ENCODE assay signal across 1 cellular context in the genomic region with DNA sequence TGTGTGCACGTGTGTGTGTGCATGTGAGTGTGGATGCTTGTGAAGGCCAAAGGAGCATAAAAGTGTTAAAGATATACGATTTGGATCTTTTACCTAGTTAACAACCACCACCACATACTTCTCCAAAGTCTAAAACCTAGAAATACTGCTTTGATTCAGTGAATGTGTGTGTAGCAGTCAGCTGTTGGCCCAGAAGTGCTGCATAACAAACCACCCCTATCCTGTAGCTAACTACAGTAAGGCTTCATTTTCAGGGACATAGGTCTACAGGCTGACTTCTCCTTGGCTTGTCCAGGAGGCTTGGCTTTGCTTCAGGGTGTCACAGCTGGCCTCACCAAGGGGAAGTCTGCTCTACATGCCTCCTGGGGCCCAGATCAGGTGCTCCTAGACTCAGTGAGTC.
A peak's percentile ranks its signal among the peaks of the same experiment; 100 is the strongest.
TF ChIP-seq lines count a peak whose summit lies in the region.

No MANE protein-coding gene starts in this region.

TF ChIP-seq in HepG2, 621 proteins besides CTCF, POLR2A, EP300 and RAD21:
- peak; percentile 92 for TF ChIP-seq RBAK (CRISPR knock-in tag; IDR thresholded peaks at IDR 0.05)
- TF ChIP-seq, protein P1, sequence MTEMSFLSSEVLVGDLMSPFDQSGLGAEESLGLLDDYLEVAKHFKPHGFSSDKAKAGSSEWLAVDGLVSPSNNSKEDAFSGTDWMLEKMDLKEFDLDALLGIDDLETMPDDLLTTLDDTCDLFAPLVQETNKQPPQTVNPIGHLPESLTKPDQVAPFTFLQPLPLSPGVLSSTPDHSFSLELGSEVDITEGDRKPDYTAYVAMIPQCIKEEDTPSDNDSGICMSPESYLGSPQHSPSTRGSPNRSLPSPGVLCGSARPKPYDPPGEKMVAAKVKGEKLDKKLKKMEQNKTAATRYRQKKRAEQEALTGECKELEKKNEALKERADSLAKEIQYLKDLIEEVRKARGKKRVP (CRISPR knock-in tag; IDR thresholded peaks at IDR 0.05): no peak
